Comparison of ENCODE assay signal across 14 cellular contexts in genomic region chr10:113055458-113055857, GRCh38.
"Had no signal": no experiment of that assay in that cellular context is flagged by ENCODE, and none has a peak within 500 bp of the region (broad histone marks: within the 10 kb centered on the region; RNA-seq: fewer than 3 reads in every experiment).

No MANE protein-coding gene starts in this region.

- H3K36me3 Mint-ChIP-seq: activated naive CD8-positive, alpha-beta T cell treated with anti-CD3 and anti-CD28 coated beads, Interleukin-2, amount 10 ng/mL, durations not matched to agents 7 days and 5 days; immature natural killer cell; naive thymus-derived CD4-positive, alpha-beta T cell; stimulated activated memory B cell treated with anti-CD40 and anti-IgM and Interleukin-4, amounts not matched to agents 10 μg/mL and 1 μg/mL and 100 μg/mL, for 72 hours had no signal

- H3K4me3 Mint-ChIP-seq: activated B cell treated with CpG ODN at 0.5 μM for 24 hours; activated CD4-positive, alpha-beta T cell treated with anti-CD3 and anti-CD28 coated beads, Interleukin-2, amount 10 ng/mL, durations not matched to agents 24 days and 14 days; activated naive CD8-positive, alpha-beta T cell treated with anti-CD3 and anti-CD28 coated beads, Interleukin-2, amount 10 ng/mL, durations not matched to agents 7 days and 5 days; immature natural killer cell; naive thymus-derived CD4-positive, alpha-beta T cell; stimulated activated memory B cell treated with anti-CD40 and anti-IgM and Interleukin-4, amounts not matched to agents 10 μg/mL and 1 μg/mL and 100 μg/mL, for 72 hours had no signal

- H3K4me1 Mint-ChIP-seq: activated B cell treated with CpG ODN at 0.5 μM for 24 hours; stimulated activated memory B cell treated with anti-CD40 and anti-IgM and Interleukin-4, amounts not matched to agents 10 μg/mL and 1 μg/mL and 100 μg/mL, for 72 hours had no signal

- H3K36me3 ChIP-seq: heart left ventricle, transverse colon had no signal

- ATAC-seq: heart left ventricle; naive thymus-derived CD4-positive, alpha-beta T cell; stimulated activated memory B cell treated with anti-CD40 and anti-IgM and Interleukin-4, amounts not matched to agents 10 μg/mL and 1 μg/mL and 100 μg/mL, for 72 hours had no signal

- DNase-seq: activated B cell treated with CpG ODN at 0.5 μM for 24 hours; activated CD4-positive, alpha-beta T cell treated with anti-CD3 and anti-CD28 coated beads, Interleukin-2, amount 10 ng/mL, durations not matched to agents 24 days and 14 days; activated naive CD4-positive, alpha-beta T cell; activated naive CD8-positive, alpha-beta T cell treated with anti-CD3 and anti-CD28 coated beads, Interleukin-2, amount 10 ng/mL, durations not matched to agents 7 days and 5 days; heart left ventricle; immature natural killer cell; naive thymus-derived CD4-positive, alpha-beta T cell; retina; stimulated activated CD4-positive, alpha-beta T cell treated with anti-CD3 and anti-CD28 coated beads, Interleukin-2, amount 100 ng/mL, for 48 hours; T-helper 2 cell; transverse colon had no signal

- H3K9me3 ChIP-seq: heart left ventricle, transverse colon had no signal

- H3K4me3 ChIP-seq: heart left ventricle, transverse colon had no signal

- H3K27me3 ChIP-seq: heart left ventricle, transverse colon had no signal

- FAIRE-seq: bronchial epithelial cell, TTC549 had no signal

- H3K27ac Mint-ChIP-seq: activated B cell treated with CpG ODN at 0.5 μM for 24 hours; activated CD4-positive, alpha-beta T cell treated with anti-CD3 and anti-CD28 coated beads, Interleukin-2, amount 10 ng/mL, durations not matched to agents 24 days and 14 days; activated naive CD8-positive, alpha-beta T cell treated with anti-CD3 and anti-CD28 coated beads, Interleukin-2, amount 10 ng/mL, durations not matched to agents 7 days and 5 days; immature natural killer cell; naive thymus-derived CD4-positive, alpha-beta T cell; stimulated activated memory B cell treated with anti-CD40 and anti-IgM and Interleukin-4, amounts not matched to agents 10 μg/mL and 1 μg/mL and 100 μg/mL, for 72 hours had no signal

- H3K9me3 Mint-ChIP-seq: activated B cell treated with CpG ODN at 0.5 μM for 24 hours; activated CD4-positive, alpha-beta T cell treated with anti-CD3 and anti-CD28 coated beads, Interleukin-2, amount 10 ng/mL, durations not matched to agents 24 days and 14 days; activated naive CD8-positive, alpha-beta T cell treated with anti-CD3 and anti-CD28 coated beads, Interleukin-2, amount 10 ng/mL, durations not matched to agents 7 days and 5 days; immature natural killer cell; naive thymus-derived CD4-positive, alpha-beta T cell; stimulated activated memory B cell treated with anti-CD40 and anti-IgM and Interleukin-4, amounts not matched to agents 10 μg/mL and 1 μg/mL and 100 μg/mL, for 72 hours had no signal
